In the genomic region with DNA sequence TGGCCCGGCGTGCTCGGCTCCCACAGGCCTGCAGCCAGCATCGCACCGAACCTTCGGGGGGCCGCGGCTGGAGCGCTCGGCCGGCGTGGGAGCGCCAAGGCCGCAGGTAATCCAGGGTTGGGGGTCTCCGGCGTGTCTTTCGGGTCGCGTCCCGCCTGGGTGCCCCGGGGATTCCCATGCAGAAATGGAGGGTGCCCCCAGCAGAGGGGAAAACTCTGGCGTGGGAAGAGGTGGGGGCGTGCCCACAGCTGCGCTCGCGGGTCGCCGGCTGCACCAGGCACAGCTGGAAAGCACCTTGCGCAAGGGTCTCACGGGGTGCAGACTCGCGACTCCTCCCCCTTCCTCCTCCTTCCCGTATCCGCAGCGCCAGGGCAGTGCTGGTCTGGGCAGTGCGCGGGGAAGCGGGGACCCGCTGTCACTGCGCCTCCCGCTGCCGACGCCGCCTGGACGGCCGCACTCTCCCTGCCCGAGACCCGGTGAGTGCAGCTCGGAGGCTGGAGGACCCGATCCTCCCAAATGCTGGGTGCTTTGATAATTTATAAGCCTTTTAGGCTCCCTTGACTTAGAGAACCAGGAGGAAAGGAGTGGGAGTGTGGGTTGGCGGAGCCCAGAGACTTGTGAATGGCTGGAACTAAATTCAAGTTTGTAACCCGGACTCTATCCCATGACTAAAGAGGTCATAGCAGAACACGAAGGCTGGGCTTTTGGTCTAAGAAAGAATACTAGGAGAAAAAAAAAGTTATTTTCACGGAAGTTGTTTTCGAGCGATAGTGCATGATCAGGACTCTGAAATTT, we compare ENCODE assay signal across 1 cellular context.
TF ChIP-seq lines count a peak whose summit lies in the region.

No MANE protein-coding gene starts in this region.

TF ChIP-seq in HepG2, 621 proteins besides CTCF, POLR2A, EP300 and RAD21 (continued from another document and continues in another):
- no peak for TF ChIP-seq PAX8 (CRISPR knock-in tag; IDR thresholded peaks at IDR 0.05; ENCODE audit: borderline replicate concordance)
- peak; percentile 99 for TF ChIP-seq ZNF263 (CRISPR knock-in tag; IDR thresholded peaks at IDR 0.05)
- TF ChIP-seq, protein P1, sequence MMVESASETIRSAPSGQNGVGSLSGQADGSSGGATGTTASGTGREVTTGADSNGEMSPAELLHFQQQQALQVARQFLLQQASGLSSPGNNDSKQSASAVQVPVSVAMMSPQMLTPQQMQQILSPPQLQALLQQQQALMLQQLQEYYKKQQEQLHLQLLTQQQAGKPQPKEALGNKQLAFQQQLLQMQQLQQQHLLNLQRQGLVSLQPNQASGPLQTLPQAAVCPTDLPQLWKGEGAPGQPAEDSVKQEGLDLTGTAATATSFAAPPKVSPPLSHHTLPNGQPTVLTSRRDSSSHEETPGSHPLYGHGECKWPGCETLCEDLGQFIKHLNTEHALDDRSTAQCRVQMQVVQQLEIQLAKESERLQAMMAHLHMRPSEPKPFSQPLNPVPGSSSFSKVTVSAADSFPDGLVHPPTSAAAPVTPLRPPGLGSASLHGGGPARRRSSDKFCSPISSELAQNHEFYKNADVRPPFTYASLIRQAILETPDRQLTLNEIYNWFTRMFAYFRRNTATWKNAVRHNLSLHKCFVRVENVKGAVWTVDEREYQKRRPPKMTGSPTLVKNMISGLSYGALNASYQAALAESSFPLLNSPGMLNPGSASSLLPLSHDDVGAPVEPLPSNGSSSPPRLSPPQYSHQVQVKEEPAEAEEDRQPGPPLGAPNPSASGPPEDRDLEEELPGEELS (CRISPR knock-in tag; IDR thresholded peaks at IDR 0.05): peak; percentile 59
- peak; percentile 71; the same call in 1 of the 2 replicates for TF ChIP-seq ZSCAN30 (CRISPR knock-in tag; IDR thresholded peaks at IDR 0.05)
- TF ChIP-seq ZNF230 (CRISPR knock-in tag; IDR thresholded peaks at IDR 0.05): no peak; the same call in none of the 2 replicates
- TF ChIP-seq CHCHD3 (CRISPR knock-in tag; IDR thresholded peaks at IDR 0.05): no peak
- TF ChIP-seq ZFP36 (IDR thresholded peaks at IDR 0.05; ENCODE audit: borderline replicate concordance, low read depth, low read length, partially characterized antibody): no peak
- no peak for TF ChIP-seq SP2 (CRISPR knock-in tag; IDR thresholded peaks at IDR 0.05)
- TF ChIP-seq NR2F6 (IDR thresholded peaks at IDR 0.05): no peak; the same call in 1 of the 2 replicates
- TF ChIP-seq NR2F6 (CRISPR knock-in tag; IDR thresholded peaks at IDR 0.05): peak; percentile 77
- TF ChIP-seq RARG (CRISPR knock-in tag; IDR thresholded peaks at IDR 0.05; ENCODE audit: low read depth): no peak
- no peak for TF ChIP-seq ZBTB1 (CRISPR knock-in tag; IDR thresholded peaks at IDR 0.05; ENCODE audit: borderline replicate concordance)
- TF ChIP-seq ZNF543 (CRISPR knock-in tag; IDR thresholded peaks at IDR 0.05): no peak; the same call in 1 of the 2 replicates
- TF ChIP-seq ZNF329 (CRISPR knock-in tag; IDR thresholded peaks at IDR 0.05; ENCODE audit: low read depth): no peak
- TF ChIP-seq MATR3 (CRISPR knock-in tag; IDR thresholded peaks at IDR 0.05): no peak
- TF ChIP-seq, protein P2, sequence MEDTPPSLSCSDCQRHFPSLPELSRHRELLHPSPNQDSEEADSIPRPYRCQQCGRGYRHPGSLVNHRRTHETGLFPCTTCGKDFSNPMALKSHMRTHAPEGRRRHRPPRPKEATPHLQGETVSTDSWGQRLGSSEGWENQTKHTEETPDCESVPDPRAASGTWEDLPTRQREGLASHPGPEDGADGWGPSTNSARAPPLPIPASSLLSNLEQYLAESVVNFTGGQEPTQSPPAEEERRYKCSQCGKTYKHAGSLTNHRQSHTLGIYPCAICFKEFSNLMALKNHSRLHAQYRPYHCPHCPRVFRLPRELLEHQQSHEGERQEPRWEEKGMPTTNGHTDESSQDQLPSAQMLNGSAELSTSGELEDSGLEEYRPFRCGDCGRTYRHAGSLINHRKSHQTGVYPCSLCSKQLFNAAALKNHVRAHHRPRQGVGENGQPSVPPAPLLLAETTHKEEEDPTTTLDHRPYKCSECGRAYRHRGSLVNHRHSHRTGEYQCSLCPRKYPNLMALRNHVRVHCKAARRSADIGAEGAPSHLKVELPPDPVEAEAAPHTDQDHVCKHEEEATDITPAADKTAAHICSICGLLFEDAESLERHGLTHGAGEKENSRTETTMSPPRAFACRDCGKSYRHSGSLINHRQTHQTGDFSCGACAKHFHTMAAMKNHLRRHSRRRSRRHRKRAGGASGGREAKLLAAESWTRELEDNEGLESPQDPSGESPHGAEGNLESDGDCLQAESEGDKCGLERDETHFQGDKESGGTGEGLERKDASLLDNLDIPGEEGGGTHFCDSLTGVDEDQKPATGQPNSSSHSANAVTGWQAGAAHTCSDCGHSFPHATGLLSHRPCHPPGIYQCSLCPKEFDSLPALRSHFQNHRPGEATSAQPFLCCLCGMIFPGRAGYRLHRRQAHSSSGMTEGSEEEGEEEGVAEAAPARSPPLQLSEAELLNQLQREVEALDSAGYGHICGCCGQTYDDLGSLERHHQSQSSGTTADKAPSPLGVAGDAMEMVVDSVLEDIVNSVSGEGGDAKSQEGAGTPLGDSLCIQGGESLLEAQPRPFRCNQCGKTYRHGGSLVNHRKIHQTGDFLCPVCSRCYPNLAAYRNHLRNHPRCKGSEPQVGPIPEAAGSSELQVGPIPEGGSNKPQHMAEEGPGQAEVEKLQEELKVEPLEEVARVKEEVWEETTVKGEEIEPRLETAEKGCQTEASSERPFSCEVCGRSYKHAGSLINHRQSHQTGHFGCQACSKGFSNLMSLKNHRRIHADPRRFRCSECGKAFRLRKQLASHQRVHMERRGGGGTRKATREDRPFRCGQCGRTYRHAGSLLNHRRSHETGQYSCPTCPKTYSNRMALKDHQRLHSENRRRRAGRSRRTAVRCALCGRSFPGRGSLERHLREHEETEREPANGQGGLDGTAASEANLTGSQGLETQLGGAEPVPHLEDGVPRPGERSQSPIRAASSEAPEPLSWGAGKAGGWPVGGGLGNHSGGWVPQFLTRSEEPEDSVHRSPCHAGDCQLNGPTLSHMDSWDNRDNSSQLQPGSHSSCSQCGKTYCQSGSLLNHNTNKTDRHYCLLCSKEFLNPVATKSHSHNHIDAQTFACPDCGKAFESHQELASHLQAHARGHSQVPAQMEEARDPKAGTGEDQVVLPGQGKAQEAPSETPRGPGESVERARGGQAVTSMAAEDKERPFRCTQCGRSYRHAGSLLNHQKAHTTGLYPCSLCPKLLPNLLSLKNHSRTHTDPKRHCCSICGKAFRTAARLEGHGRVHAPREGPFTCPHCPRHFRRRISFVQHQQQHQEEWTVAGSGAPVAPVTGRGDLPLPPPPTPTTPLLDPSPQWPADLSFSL (CRISPR knock-in tag; IDR thresholded peaks at IDR 0.05): peak; percentile 71
- peak; percentile 53 for TF ChIP-seq ELF1 (CRISPR knock-in tag; IDR thresholded peaks at IDR 0.05)
- TF ChIP-seq PTBP1 (IDR thresholded peaks at IDR 0.05; ENCODE audit: low read depth, low read length, poor library complexity, severe bottlenecking): peak; percentile 9
- TF ChIP-seq SMAD3 (CRISPR knock-in tag; IDR thresholded peaks at IDR 0.05): no peak
- TF ChIP-seq ZNF550 (CRISPR knock-in tag; IDR thresholded peaks at IDR 0.05; ENCODE audit: borderline replicate concordance): no peak
- TF ChIP-seq, protein P3, sequence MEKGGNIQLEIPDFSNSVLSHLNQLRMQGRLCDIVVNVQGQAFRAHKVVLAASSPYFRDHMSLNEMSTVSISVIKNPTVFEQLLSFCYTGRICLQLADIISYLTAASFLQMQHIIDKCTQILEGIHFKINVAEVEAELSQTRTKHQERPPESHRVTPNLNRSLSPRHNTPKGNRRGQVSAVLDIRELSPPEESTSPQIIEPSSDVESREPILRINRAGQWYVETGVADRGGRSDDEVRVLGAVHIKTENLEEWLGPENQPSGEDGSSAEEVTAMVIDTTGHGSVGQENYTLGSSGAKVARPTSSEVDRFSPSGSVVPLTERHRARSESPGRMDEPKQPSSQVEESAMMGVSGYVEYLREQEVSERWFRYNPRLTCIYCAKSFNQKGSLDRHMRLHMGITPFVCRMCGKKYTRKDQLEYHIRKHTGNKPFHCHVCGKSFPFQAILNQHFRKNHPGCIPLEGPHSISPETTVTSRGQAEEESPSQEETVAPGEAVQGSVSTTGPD (CRISPR knock-in tag; IDR thresholded peaks at IDR 0.05): no peak
- TF ChIP-seq, protein P4, sequence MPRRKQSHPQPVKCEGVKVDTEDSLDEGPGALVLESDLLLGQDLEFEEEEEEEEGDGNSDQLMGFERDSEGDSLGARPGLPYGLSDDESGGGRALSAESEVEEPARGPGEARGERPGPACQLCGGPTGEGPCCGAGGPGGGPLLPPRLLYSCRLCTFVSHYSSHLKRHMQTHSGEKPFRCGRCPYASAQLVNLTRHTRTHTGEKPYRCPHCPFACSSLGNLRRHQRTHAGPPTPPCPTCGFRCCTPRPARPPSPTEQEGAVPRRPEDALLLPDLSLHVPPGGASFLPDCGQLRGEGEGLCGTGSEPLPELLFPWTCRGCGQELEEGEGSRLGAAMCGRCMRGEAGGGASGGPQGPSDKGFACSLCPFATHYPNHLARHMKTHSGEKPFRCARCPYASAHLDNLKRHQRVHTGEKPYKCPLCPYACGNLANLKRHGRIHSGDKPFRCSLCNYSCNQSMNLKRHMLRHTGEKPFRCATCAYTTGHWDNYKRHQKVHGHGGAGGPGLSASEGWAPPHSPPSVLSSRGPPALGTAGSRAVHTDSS (CRISPR knock-in tag; conservative IDR thresholded peaks at IDR 0.05): 0 out of 2 replicates have a peak, but pooled peaks have one; percentile 24
- TF ChIP-seq, protein P5, sequence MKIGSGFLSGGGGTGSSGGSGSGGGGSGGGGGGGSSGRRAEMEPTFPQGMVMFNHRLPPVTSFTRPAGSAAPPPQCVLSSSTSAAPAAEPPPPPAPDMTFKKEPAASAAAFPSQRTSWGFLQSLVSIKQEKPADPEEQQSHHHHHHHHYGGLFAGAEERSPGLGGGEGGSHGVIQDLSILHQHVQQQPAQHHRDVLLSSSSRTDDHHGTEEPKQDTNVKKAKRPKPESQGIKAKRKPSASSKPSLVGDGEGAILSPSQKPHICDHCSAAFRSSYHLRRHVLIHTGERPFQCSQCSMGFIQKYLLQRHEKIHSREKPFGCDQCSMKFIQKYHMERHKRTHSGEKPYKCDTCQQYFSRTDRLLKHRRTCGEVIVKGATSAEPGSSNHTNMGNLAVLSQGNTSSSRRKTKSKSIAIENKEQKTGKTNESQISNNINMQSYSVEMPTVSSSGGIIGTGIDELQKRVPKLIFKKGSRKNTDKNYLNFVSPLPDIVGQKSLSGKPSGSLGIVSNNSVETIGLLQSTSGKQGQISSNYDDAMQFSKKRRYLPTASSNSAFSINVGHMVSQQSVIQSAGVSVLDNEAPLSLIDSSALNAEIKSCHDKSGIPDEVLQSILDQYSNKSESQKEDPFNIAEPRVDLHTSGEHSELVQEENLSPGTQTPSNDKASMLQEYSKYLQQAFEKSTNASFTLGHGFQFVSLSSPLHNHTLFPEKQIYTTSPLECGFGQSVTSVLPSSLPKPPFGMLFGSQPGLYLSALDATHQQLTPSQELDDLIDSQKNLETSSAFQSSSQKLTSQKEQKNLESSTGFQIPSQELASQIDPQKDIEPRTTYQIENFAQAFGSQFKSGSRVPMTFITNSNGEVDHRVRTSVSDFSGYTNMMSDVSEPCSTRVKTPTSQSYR (CRISPR knock-in tag; IDR thresholded peaks at IDR 0.05; ENCODE audit: borderline replicate concordance): peak; percentile 75
- no peak for TF ChIP-seq TOE1 (CRISPR knock-in tag; IDR thresholded peaks at IDR 0.05)
- TF ChIP-seq ZSCAN20 (CRISPR knock-in tag; IDR thresholded peaks at IDR 0.05; ENCODE audit: borderline replicate concordance): no peak
- TF ChIP-seq, protein P6, sequence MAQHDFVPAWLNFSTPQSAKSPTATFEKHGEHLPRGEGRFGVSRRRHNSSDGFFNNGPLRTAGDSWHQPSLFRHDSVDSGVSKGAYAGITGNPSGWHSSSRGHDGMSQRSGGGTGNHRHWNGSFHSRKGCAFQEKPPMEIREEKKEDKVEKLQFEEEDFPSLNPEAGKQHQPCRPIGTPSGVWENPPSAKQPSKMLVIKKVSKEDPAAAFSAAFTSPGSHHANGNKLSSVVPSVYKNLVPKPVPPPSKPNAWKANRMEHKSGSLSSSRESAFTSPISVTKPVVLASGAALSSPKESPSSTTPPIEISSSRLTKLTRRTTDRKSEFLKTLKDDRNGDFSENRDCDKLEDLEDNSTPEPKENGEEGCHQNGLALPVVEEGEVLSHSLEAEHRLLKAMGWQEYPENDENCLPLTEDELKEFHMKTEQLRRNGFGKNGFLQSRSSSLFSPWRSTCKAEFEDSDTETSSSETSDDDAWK (CRISPR knock-in tag; IDR thresholded peaks at IDR 0.05): no peak
- peak; percentile 24 for TF ChIP-seq ZNF772 (CRISPR knock-in tag; IDR thresholded peaks at IDR 0.05)
- TF ChIP-seq POLR2AphosphoS2 (IDR thresholded peaks at IDR 0.05; ENCODE audit: low read depth, low read length): no peak
- TF ChIP-seq ZNF547 (CRISPR knock-in tag; IDR thresholded peaks at IDR 0.05): peak; percentile 80; the same call in 1 of the 2 replicates
- no peak for TF ChIP-seq PLRG1 (conservative IDR thresholded peaks at IDR 0.05)
- TF ChIP-seq, protein P7, sequence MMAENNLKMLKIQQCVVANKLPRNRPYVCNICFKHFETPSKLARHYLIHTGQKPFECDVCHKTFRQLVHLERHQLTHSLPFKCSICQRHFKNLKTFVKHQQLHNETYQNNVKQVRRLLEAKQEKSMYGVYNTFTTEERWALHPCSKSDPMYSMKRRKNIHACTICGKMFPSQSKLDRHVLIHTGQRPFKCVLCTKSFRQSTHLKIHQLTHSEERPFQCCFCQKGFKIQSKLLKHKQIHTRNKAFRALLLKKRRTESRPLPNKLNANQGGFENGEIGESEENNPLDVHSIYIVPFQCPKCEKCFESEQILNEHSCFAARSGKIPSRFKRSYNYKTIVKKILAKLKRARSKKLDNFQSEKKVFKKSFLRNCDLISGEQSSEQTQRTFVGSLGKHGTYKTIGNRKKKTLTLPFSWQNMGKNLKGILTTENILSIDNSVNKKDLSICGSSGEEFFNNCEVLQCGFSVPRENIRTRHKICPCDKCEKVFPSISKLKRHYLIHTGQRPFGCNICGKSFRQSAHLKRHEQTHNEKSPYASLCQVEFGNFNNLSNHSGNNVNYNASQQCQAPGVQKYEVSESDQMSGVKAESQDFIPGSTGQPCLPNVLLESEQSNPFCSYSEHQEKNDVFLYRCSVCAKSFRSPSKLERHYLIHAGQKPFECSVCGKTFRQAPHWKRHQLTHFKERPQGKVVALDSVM (CRISPR knock-in tag; IDR thresholded peaks at IDR 0.05): peak; percentile 34; the same call in 1 of the 2 replicates
- TF ChIP-seq NFIC (IDR thresholded peaks at IDR 0.05; ENCODE audit: low read length): no peak
- no peak for TF ChIP-seq ATF1 (CRISPR knock-in tag; IDR thresholded peaks at IDR 0.05)
- TF ChIP-seq ZNF292 (CRISPR knock-in tag; IDR thresholded peaks at IDR 0.05; ENCODE audit: borderline replicate concordance, low read depth): peak; percentile 98
